Comparison of ENCODE assay signal across 21 cellular contexts in the genomic region with DNA sequence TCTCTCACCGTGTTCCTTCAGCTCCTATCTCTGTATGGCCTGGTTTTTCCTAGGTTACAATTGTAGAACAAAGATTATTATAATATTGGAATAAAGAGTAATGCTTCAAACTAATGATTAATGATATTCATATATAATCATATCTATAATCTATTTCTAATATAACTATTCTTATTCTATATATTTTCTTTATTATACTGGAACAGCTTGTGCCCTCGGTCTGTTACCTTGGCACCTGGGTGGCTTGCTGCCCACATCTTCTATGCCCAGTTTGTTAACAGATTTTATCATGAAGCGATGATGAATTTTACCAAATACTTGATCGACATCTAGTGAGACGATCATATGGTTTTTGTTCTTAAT.
"Had no signal": no experiment of that assay in that cellular context is flagged by ENCODE, and none has a peak within 500 bp of the region (broad histone marks: within the 10 kb centered on the region; RNA-seq: fewer than 3 reads in every experiment).

No MANE protein-coding gene starts in this region.

- H3K4me1 Mint-ChIP-seq: activated naive CD8-positive, alpha-beta T cell treated with anti-CD3 and anti-CD28 coated beads for 36 hours; naive thymus-derived CD8-positive, alpha-beta T cell had no signal

- H3K27ac Mint-ChIP-seq: activated naive CD4-positive, alpha-beta T cell treated with anti-CD3 and anti-CD28 coated beads for 36 hours; activated naive CD8-positive, alpha-beta T cell treated with anti-CD3 and anti-CD28 coated beads for 36 hours; activated T-helper 1 cell treated with anti-CD3 and anti-CD28 coated beads, Interleukin-12 subunit alpha, Interleukin-12 subunit beta, Interleukin-2, Interleukin-4 antibody, amounts not matched to agents 30 ng/mL and 10 ng/mL and 1 ng/mL, durations not matched to agents 14 hours and 24 hours and 36 hours; naive thymus-derived CD8-positive, alpha-beta T cell; neural progenitor cell had no signal

- H3K4me3 Mint-ChIP-seq: activated naive CD4-positive, alpha-beta T cell treated with anti-CD3 and anti-CD28 coated beads for 36 hours; activated naive CD8-positive, alpha-beta T cell treated with anti-CD3 and anti-CD28 coated beads for 36 hours; activated T-helper 1 cell treated with anti-CD3 and anti-CD28 coated beads, Interleukin-12 subunit alpha, Interleukin-12 subunit beta, Interleukin-2, Interleukin-4 antibody, amounts not matched to agents 30 ng/mL and 10 ng/mL and 1 ng/mL, durations not matched to agents 14 hours and 24 hours and 36 hours; naive thymus-derived CD8-positive, alpha-beta T cell; neural progenitor cell had no signal

- H3K36me3 Mint-ChIP-seq: activated naive CD8-positive, alpha-beta T cell treated with anti-CD3 and anti-CD28 coated beads for 36 hours; naive thymus-derived CD8-positive, alpha-beta T cell had no signal

- H3K27me3 Mint-ChIP-seq: activated naive CD8-positive, alpha-beta T cell treated with anti-CD3 and anti-CD28 coated beads for 36 hours; naive thymus-derived CD8-positive, alpha-beta T cell had no signal

- H3K27ac ChIP-seq: adrenal gland, body of pancreas, cardiac muscle cell, heart right ventricle, lower lobe of right lung, neural progenitor cell, right atrium auricular region, testis, transverse colon, uterus, WERI-Rb-1 had no signal

- DNase-seq: activated CD8-positive, alpha-beta memory T cell treated with anti-CD3 and anti-CD28 coated beads, Interleukin-2, amount 50 U/mL, for 4 hours; activated effector memory CD4-positive, alpha-beta T cell treated with anti-CD3 and anti-CD28 coated beads, Interleukin-2, amount 50 U/mL, for 16 hours; activated T-cell treated with anti-CD3 and anti-CD28 coated beads, Interleukin-2, amount 50 U/mL, for 1 hour; naive thymus-derived CD8-positive, alpha-beta T cell; uterus had no signal

- ATAC-seq: activated CD4-positive, CD25-positive, alpha-beta regulatory T cell treated with anti-CD3 and anti-CD28 coated beads, Interleukin-2, amount 50 U/mL, for 24 hours; esophagus mucosa; naive thymus-derived CD8-positive, alpha-beta T cell; stimulated activated naive CD8-positive, alpha-beta T cell treated with anti-CD3 and anti-CD28 coated beads, Interleukin-15, Interleukin-2, amounts not matched to agents 100 U/mL and 50 U/mL, for 24 hours had no signal

- H3K9me3 Mint-ChIP-seq: activated naive CD8-positive, alpha-beta T cell treated with anti-CD3 and anti-CD28 coated beads for 36 hours; activated T-helper 1 cell treated with anti-CD3 and anti-CD28 coated beads, Interleukin-12 subunit alpha, Interleukin-12 subunit beta, Interleukin-2, Interleukin-4 antibody, amounts not matched to agents 30 ng/mL and 10 ng/mL and 1 ng/mL, durations not matched to agents 14 hours and 24 hours and 36 hours had no signal
